Comparison of ENCODE assay signal across 26 cellular contexts in genomic region chr1:50175711-50176562, GRCh38.
"Had no signal": no experiment of that assay in that cellular context is flagged by ENCODE, and none has a peak within 500 bp of the region (broad histone marks: within the 10 kb centered on the region; RNA-seq: fewer than 3 reads in every experiment).

No MANE protein-coding gene starts in this region.

- H3K4me1 ChIP-seq: foreskin keratinocyte, pancreas, prostate gland, spleen, testis, transverse colon had no signal

- H3K36me3 ChIP-seq: brain microvascular endothelial cell, esophagus muscularis mucosa, heart right ventricle, pancreas, prostate gland, spleen, transverse colon had no signal

- H3K4me3 Mint-ChIP-seq: activated CD4-positive, alpha-beta memory T cell treated with anti-CD3 and anti-CD28 coated beads, Interleukin-2, amount 10 ng/mL, durations not matched to agents 7 days and 5 days; activated CD4-positive, alpha-beta T cell treated with anti-CD3 and anti-CD28 coated beads, Interleukin-2, amount 10 ng/mL, durations not matched to agents 7 days and 5 days; activated naive CD4-positive, alpha-beta T cell treated with anti-CD3 and anti-CD28 coated beads, Interleukin-2, amount 10 ng/mL, durations not matched to agents 7 days and 5 days; activated naive CD8-positive, alpha-beta T cell treated with anti-CD3 and anti-CD28 coated beads, Interleukin-2, amount 10 ng/mL, durations not matched to agents 7 days and 5 days; activated T-cell treated with anti-CD3 and anti-CD28 coated beads, Interleukin-2, amount 50 U/mL, for 24 hours; naive thymus-derived CD8-positive, alpha-beta T cell; neural crest cell had no signal

- H3K27ac Mint-ChIP-seq: activated CD4-positive, alpha-beta memory T cell treated with anti-CD3 and anti-CD28 coated beads, Interleukin-2, amount 10 ng/mL, durations not matched to agents 7 days and 5 days; activated CD4-positive, alpha-beta T cell treated with anti-CD3 and anti-CD28 coated beads, Interleukin-2, amount 10 ng/mL, durations not matched to agents 7 days and 5 days; activated naive CD4-positive, alpha-beta T cell treated with anti-CD3 and anti-CD28 coated beads, Interleukin-2, amount 10 ng/mL, durations not matched to agents 7 days and 5 days; activated naive CD8-positive, alpha-beta T cell treated with anti-CD3 and anti-CD28 coated beads, Interleukin-2, amount 10 ng/mL, durations not matched to agents 7 days and 5 days; activated T-cell treated with anti-CD3 and anti-CD28 coated beads, Interleukin-2, amount 50 U/mL, for 24 hours; naive thymus-derived CD8-positive, alpha-beta T cell had no signal

- H3K9me3 Mint-ChIP-seq: activated CD4-positive, alpha-beta memory T cell treated with anti-CD3 and anti-CD28 coated beads, Interleukin-2, amount 10 ng/mL, durations not matched to agents 7 days and 5 days; activated CD4-positive, alpha-beta T cell treated with anti-CD3 and anti-CD28 coated beads, Interleukin-2, amount 10 ng/mL, durations not matched to agents 7 days and 5 days; activated naive CD4-positive, alpha-beta T cell treated with anti-CD3 and anti-CD28 coated beads, Interleukin-2, amount 10 ng/mL, durations not matched to agents 7 days and 5 days; activated naive CD8-positive, alpha-beta T cell treated with anti-CD3 and anti-CD28 coated beads, Interleukin-2, amount 10 ng/mL, durations not matched to agents 7 days and 5 days; activated T-cell treated with anti-CD3 and anti-CD28 coated beads, Interleukin-2, amount 50 U/mL, for 24 hours; naive thymus-derived CD8-positive, alpha-beta T cell had no signal

- H3K27me3 Mint-ChIP-seq: activated naive CD4-positive, alpha-beta T cell treated with anti-CD3 and anti-CD28 coated beads, Interleukin-2, amount 10 ng/mL, durations not matched to agents 7 days and 5 days had no signal

- DNase-seq: activated CD4-positive, alpha-beta memory T cell treated with anti-CD3 and anti-CD28 coated beads, Interleukin-2, amount 10 ng/mL, durations not matched to agents 7 days and 5 days; activated CD4-positive, alpha-beta T cell treated with anti-CD3 and anti-CD28 coated beads, Interleukin-2, amount 10 ng/mL, durations not matched to agents 7 days and 5 days; activated CD4-positive, CD25-positive, alpha-beta regulatory T cell treated with anti-CD3 and anti-CD28 coated beads, Interleukin-2, amount 50 U/mL, for 72 hours; activated CD8-positive, alpha-beta memory T cell treated with anti-CD3 and anti-CD28 coated beads, Interleukin-2, amount 50 U/mL, for 48 hours; activated gamma-delta T cell; activated naive CD4-positive, alpha-beta T cell treated with anti-CD3 and anti-CD28 coated beads, Interleukin-2, amount 10 ng/mL, durations not matched to agents 7 days and 5 days; activated naive CD8-positive, alpha-beta T cell treated with anti-CD3 and anti-CD28 coated beads, Interleukin-2, amount 10 ng/mL, durations not matched to agents 7 days and 5 days; activated T-cell treated with anti-CD3 and anti-CD28 coated beads, Interleukin-2, amount 50 U/mL, for 24 hours; brain microvascular endothelial cell; central memory CD4-positive, alpha-beta T cell; foreskin keratinocyte; heart right ventricle; kidney glomerular epithelial cell; midbrain; naive thymus-derived CD8-positive, alpha-beta T cell; nucleus accumbens; pancreas; retina; spleen; stimulated activated naive CD4-positive, alpha-beta T cell treated with Interleukin-2 at 50 U/mL for 16 hours; T-helper 2 cell; testis; transverse colon had no signal

- H3K9me3 ChIP-seq: esophagus muscularis mucosa, heart right ventricle, pancreas, prostate gland, spleen, testis, transverse colon had no signal

- ATAC-seq: foreskin keratinocyte; naive thymus-derived CD8-positive, alpha-beta T cell; pancreas had no signal

- H3K4me1 Mint-ChIP-seq: activated CD4-positive, alpha-beta memory T cell treated with anti-CD3 and anti-CD28 coated beads, Interleukin-2, amount 10 ng/mL, durations not matched to agents 7 days and 5 days; activated CD4-positive, alpha-beta T cell treated with anti-CD3 and anti-CD28 coated beads, Interleukin-2, amount 10 ng/mL, durations not matched to agents 7 days and 5 days; activated naive CD4-positive, alpha-beta T cell treated with anti-CD3 and anti-CD28 coated beads, Interleukin-2, amount 10 ng/mL, durations not matched to agents 7 days and 5 days; activated naive CD8-positive, alpha-beta T cell treated with anti-CD3 and anti-CD28 coated beads, Interleukin-2, amount 10 ng/mL, durations not matched to agents 7 days and 5 days; naive thymus-derived CD8-positive, alpha-beta T cell; neural crest cell had no signal

- H3K4me3 ChIP-seq: esophagus muscularis mucosa, pancreas, prostate gland, spleen, testis, transverse colon had no signal

- H3K27me3 ChIP-seq: brain microvascular endothelial cell, foreskin keratinocyte, heart right ventricle, testis, transverse colon had no signal

- H3K27ac ChIP-seq: brain microvascular endothelial cell, esophagus muscularis mucosa, foreskin keratinocyte, pancreas, prostate gland, spleen, testis, transverse colon had no signal

- H3K36me3 Mint-ChIP-seq: activated naive CD4-positive, alpha-beta T cell treated with anti-CD3 and anti-CD28 coated beads, Interleukin-2, amount 10 ng/mL, durations not matched to agents 7 days and 5 days; activated naive CD8-positive, alpha-beta T cell treated with anti-CD3 and anti-CD28 coated beads, Interleukin-2, amount 10 ng/mL, durations not matched to agents 7 days and 5 days; naive thymus-derived CD8-positive, alpha-beta T cell had no signal
